Comparison of ENCODE assay signal across 10 cellular contexts in the genomic region with DNA sequence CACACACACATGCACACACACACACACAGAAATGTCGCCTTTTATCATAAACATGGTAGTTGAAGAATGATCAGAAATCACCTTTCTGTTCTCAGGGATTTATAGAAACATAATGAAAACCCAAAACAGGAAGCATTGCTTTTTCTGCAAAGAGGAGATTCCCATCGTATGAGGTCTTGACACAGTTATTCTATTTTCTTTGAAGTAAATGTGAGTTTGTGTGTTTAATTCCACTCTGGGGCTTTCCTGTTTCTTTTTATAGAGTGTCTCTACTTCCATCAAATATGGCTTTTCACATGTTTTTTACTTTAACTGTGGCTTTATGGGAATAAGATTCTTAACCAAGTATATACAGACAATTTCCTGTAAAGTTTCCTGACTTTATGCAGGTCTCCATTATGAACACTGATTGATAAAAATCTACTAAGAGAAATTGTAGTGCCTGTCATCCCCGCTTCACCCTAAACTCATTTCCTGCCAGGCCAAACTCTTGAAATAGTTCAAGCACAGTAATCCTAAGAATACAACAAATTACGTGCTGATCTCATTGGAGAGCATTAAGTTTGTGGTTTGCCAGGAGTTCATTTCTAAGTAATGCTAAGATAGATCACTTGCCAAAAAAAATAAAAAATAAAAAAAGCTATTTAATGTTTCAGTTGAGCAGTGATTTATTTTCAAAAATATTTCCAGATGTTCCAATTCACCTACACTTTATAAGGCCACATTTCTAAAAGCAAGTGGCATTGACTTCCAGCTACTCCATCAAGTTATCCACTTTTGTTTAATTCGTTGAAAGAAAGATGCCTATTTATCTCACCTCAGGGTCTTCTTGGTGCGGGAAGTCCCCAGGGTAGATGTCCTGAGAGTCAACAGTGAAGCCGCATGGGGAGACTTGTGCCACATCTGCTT. TPM values are rescaled to one million over a fixed set of nuclear protein-coding genes. Genes with fewer than 3 reads are reported as not detected.
DNase-seq lines count a peak whose midpoint lies in the region; ATAC-seq and TF ChIP-seq lines count a peak whose summit lies in the region.
"Had no signal": no experiment of that assay in that cellular context is flagged by ENCODE, and none has a peak within 500 bp of the region (broad histone marks: within the 10 kb centered on the region; RNA-seq: fewer than 3 reads in every experiment).

No MANE protein-coding gene starts in this region.

- DNase-seq in H4 (ENCODE audit: low spot score) (peak; percentile 91), astrocyte of the spinal cord (ENCODE audit: low read depth, low spot score) (peak; percentile 90), left cardiac atrium (no peak), stomach (no peak), suprapubic skin (ENCODE audit: low spot score in 2 of 2) (no peak), NCI-H1436 (lab: John Stamatoyannopoulos, UW) (no peak)
- DNase-seq in activated CD4-positive, CD25-positive, alpha-beta regulatory T cell (lab: John Stamatoyannopoulos, UW): no peak
- DNase-seq: activated T-cell treated with anti-CD3 and anti-CD28 coated beads, Interleukin-2, amount 50 U/mL, for 72 hours; islet precursor cell had no signal

- in situ Hi-C loops in astrocyte of the spinal cord (cut with HindIII; ENCODE audit: low sequenced_read_pairs): no loop called here

- H3K9me3 ChIP-seq in stomach (no peaks in the 10 kb centered on the region), suprapubic skin (no peaks in the 10 kb centered on the region)

- ATAC-seq in left cardiac atrium (peak; percentile 61 to 86), GM18498 (IDR thresholded peaks at IDR 0.05; ENCODE audit: unreplicated experiment) (no peak)

- TF ChIP-seq POLR2A in stomach (IDR thresholded peaks at IDR 0.05) (no peak), suprapubic skin (IDR thresholded peaks at IDR 0.05) (no peak)

- no peak overlapping the region for H3K4me3 ChIP-seq in astrocyte of the spinal cord (ENCODE audit: low read depth, low read length)
- no peak overlapping the region for H3K4me3 ChIP-seq in stomach
- H3K4me3 ChIP-seq in suprapubic skin: no peak overlapping the region

- intact Hi-C loops in left cardiac atrium (cut with DNase I) (no loop called here), stomach (cut with DNase I; ENCODE audit: low total_unique reads) (no loop called here)

- TF ChIP-seq EP300 in stomach (IDR thresholded peaks at IDR 0.05): no peak
- no peak for TF ChIP-seq EP300 in suprapubic skin (IDR thresholded peaks at IDR 0.05)

- no peaks in the 10 kb centered on the region for H3K36me3 ChIP-seq in stomach
- H3K36me3 ChIP-seq in suprapubic skin: no peaks in the 10 kb centered on the region

- H3K27me3 ChIP-seq in stomach (no peaks in the 10 kb centered on the region), suprapubic skin (no peaks in the 10 kb centered on the region)

- H3K27ac ChIP-seq in stomach: peak overlapping the region in 4 of 5 donors; percentile 23 to 60 (median 42)
- no peak overlapping the region for H3K27ac ChIP-seq in suprapubic skin

- WGBS in stomach, 5 donors: 45 to 63% (median 57%) methylated on average over 7 of the region's 7 CpGs
- 50% methylated on average over 7 of the region's 7 CpGs for WGBS in suprapubic skin

- TF ChIP-seq CTCF in astrocyte of the spinal cord (IDR thresholded peaks at IDR 0.05; ENCODE audit: low read depth, low read length) (no peak), stomach (IDR thresholded peaks at IDR 0.05) (no peak), suprapubic skin (IDR thresholded peaks at IDR 0.05) (no peak)

- H3K4me1 ChIP-seq in stomach (peaks cover 0 to 34% (median 17%) of the 10 kb centered on the region in 4 donors), suprapubic skin (peaks cover 22% of the 10 kb centered on the region)

RNA-seq across cellular contexts. Expression of a gene that starts 52.3 kb away (rescaled TPM):
- total RNA-seq in H4 (2014; rRNA removed; shearing (Covaris generic)): 1,536 and 1,603 TPM in 2 replicates
- total RNA-seq in left cardiac atrium (100 to 1,000 TPM; 105 to 142 TPM), stomach (100 to 1,000 TPM in 1 of 5 donors, 10 to 100 TPM in 3, under 1 TPM in 1; 0.87 to 204 (median 53.1) TPM), suprapubic skin (100 to 1,000 TPM in 2 of 4 donors, 10 to 100 TPM in 2; 53.3 to 117 (median 92.8) TPM)
- polyA plus RNA-seq in stomach: 100 to 1,000 TPM; 330 to 488 (median 449) TPM

Comparison
In these comparisons a context has a peak if more than half of its experiments do, and no peak if none do; other contexts are left out.
1. DNase-seq: peak in H4 (single experiment) and astrocyte of the spinal cord (single experiment); none in left cardiac atrium (single experiment), stomach (single experiment), suprapubic skin (0 of 2), NCI-H1436 (single experiment) and activated CD4-positive, CD25-positive, alpha-beta regulatory T cell (0 of 4).